20 cellular contexts compared by ENCODE assay signal in the genomic region with DNA sequence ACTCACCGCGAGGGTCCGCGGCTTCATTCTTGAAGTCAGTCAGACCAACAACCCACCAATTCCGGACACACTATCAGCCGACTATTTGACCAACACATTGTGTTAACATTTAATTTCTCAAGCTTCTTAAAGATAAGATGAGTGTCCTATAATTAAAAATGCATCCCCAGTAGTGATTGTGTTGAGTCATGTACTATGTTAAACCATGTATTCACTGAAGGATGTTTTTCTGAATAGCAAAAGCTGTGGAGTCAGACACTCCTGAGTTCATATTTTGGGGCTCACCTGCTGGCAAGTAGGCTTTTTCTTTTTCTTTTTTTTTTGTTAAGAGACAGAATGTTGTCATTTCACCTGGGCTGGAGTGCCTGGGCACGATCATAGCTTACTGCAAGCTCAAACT.
DNase-seq lines count a peak whose midpoint lies in the region; ATAC-seq and TF ChIP-seq lines count a peak whose summit lies in the region.
"Had no signal": no experiment of that assay in that cellular context is flagged by ENCODE, and none has a peak within 500 bp of the region (broad histone marks: within the 10 kb centered on the region; RNA-seq: fewer than 3 reads in every experiment).

No MANE protein-coding gene starts in this region.

- DNase-seq in heart left ventricle (no peak), left ventricle myocardium inferior (no peak), dedifferentiated amniotic fluid mesenchymal stem cell (ENCODE audit: extremely low spot score) (peak; percentile 8), testis (no peak), DMS153 (lab: John Stamatoyannopoulos, UW) (no peak)
- DNase-seq: 8988T; ACHN; BE2C; C1 segment of cervical spinal cord; CD4-positive, alpha-beta memory T cell; CD4-positive, CD25-positive, alpha-beta regulatory T cell; CD8-positive, alpha-beta memory T cell; COR-L47; DMS 273 treated with DMSO at 0.1 percent for 48 hours; DMS79 treated with DMSO at 0.1 percent for 48 hours; GF-D8 had no signal

- peaks cover 9% of the 10 kb centered on the region for H3K9me3 Mint-ChIP-seq in nephron

- peak in 3 of 4 donors; percentile 45 to 69 (median 55) for ATAC-seq in heart left ventricle
- ATAC-seq in GM18873 (IDR thresholded peaks at IDR 0.05; ENCODE audit: low FRiP score, unreplicated experiment): no peak

- H3K4me1 ChIP-seq in heart left ventricle: peaks cover 0 to 16% (median 0%) of the 10 kb centered on the region in 12 donors
- H3K4me1 ChIP-seq in left ventricle myocardium inferior: peaks cover 4% of the 10 kb centered on the region
- H3K4me1 ChIP-seq in testis: peaks cover 5% of the 10 kb centered on the region

- H3K4me3 ChIP-seq in heart left ventricle (no peak overlapping the region), left ventricle myocardium inferior (no peak overlapping the region), testis (peak overlapping the region; percentile 16 to 40)
- H3K4me3 ChIP-seq: BLaER1 had no signal

- no peaks in the 10 kb centered on the region for H3K9me3 ChIP-seq in heart left ventricle
- no peaks in the 10 kb centered on the region for H3K9me3 ChIP-seq in left ventricle myocardium inferior (replicated peaks)
- H3K9me3 ChIP-seq in testis: no peaks in the 10 kb centered on the region
- H3K9me3 ChIP-seq: BE2C had no signal

- H3K36me3 ChIP-seq in heart left ventricle: no peaks in the 10 kb centered on the region
- H3K36me3 ChIP-seq in left ventricle myocardium inferior: no peaks in the 10 kb centered on the region
- no peaks in the 10 kb centered on the region for H3K36me3 ChIP-seq in testis (ENCODE audit: low read depth, missing control alignments)
- H3K36me3 ChIP-seq: BE2C, BLaER1 had no signal

- H3K27me3 Mint-ChIP-seq in nephron (ENCODE audit: low read depth): no peaks in the 10 kb centered on the region
- H3K27me3 Mint-ChIP-seq: CD4-positive, alpha-beta memory T cell; CD4-positive, CD25-positive, alpha-beta regulatory T cell; CD8-positive, alpha-beta memory T cell had no signal

- TF ChIP-seq CTCF in heart left ventricle (IDR thresholded peaks at IDR 0.05) (no peak), left ventricle myocardium inferior (IDR thresholded peaks at IDR 0.05; ENCODE audit: borderline replicate concordance) (no peak), nephron (IDR thresholded peaks at IDR 0.05; ENCODE audit: unreplicated experiment in 3 of 3) (no peak), testis (IDR thresholded peaks at IDR 0.05) (no peak)

- intact Hi-C loops in heart left ventricle (cut with DNase I) (loop anchor here in 3 of 10 donors (5.0 to 10.0 kb wide), 3 partner anchors 372 to 609 kb away; partner anchors contain the start of gene PCDH9 (in 1 of the 3)), left ventricle myocardium inferior (cut with micrococcal nuclease) (no loop called here), testis (cut with DNase I; ENCODE audit: low total_unique reads) (no loop called here)

- TF ChIP-seq POLR2A in heart left ventricle (IDR thresholded peaks at IDR 0.05) (no peak), testis (IDR thresholded peaks at IDR 0.05) (no peak)

- no peaks in the 10 kb centered on the region for H3K4me1 Mint-ChIP-seq in nephron
- H3K4me1 Mint-ChIP-seq: CD14-positive monocyte; CD4-positive, alpha-beta memory T cell; CD4-positive, CD25-positive, alpha-beta regulatory T cell; CD8-positive, alpha-beta memory T cell had no signal

- peak overlapping the region; percentile 69 to 88 (median 77) for H3K27ac Mint-ChIP-seq in nephron
- H3K27ac Mint-ChIP-seq: CD14-positive monocyte; CD4-positive, alpha-beta memory T cell; CD4-positive, CD25-positive, alpha-beta regulatory T cell; CD8-positive, alpha-beta memory T cell had no signal

- H3K27me3 ChIP-seq in heart left ventricle: no peaks in the 10 kb centered on the region
- no peaks in the 10 kb centered on the region for H3K27me3 ChIP-seq in left ventricle myocardium inferior (ENCODE audit: low read depth)
- no peaks in the 10 kb centered on the region for H3K27me3 ChIP-seq in testis
- H3K27me3 ChIP-seq: BE2C, BLaER1 had no signal

- H3K27ac ChIP-seq in heart left ventricle: peak overlapping the region in 1 of 12 donors; percentile 13
- no peak overlapping the region for H3K27ac ChIP-seq in left ventricle myocardium inferior (replicated peaks)
- H3K27ac ChIP-seq in testis: peak overlapping the region in 1 of 2 donors; percentile 43
- H3K27ac ChIP-seq: BLaER1 had no signal

- H3K36me3 Mint-ChIP-seq in nephron (ENCODE audit: low read depth): peaks cover 11% of the 10 kb centered on the region
- H3K36me3 Mint-ChIP-seq: CD4-positive, alpha-beta memory T cell; CD4-positive, CD25-positive, alpha-beta regulatory T cell; CD8-positive, alpha-beta memory T cell had no signal

- 89 to 91% (median 90%) methylated on average over 7 of the region's 7 CpGs for WGBS in heart left ventricle, 4 donors
- 77 to 78% methylated on average over 7 of the region's 7 CpGs for WGBS in testis, 2 donors

- H3K4me3 Mint-ChIP-seq in nephron: no peak overlapping the region
- H3K4me3 Mint-ChIP-seq: CD14-positive monocyte; CD4-positive, alpha-beta memory T cell; CD4-positive, CD25-positive, alpha-beta regulatory T cell; CD8-positive, alpha-beta memory T cell had no signal

Comparison
In these comparisons a context has a peak if more than half of its experiments do, and no peak if none do; other contexts are left out.
1. H3K4me3 ChIP-seq: peak in testis (2 of 2); none in heart left ventricle (0 of 12) and left ventricle myocardium inferior (single experiment).